ENCODE assay signal across 1 cellular context in the genomic region with DNA sequence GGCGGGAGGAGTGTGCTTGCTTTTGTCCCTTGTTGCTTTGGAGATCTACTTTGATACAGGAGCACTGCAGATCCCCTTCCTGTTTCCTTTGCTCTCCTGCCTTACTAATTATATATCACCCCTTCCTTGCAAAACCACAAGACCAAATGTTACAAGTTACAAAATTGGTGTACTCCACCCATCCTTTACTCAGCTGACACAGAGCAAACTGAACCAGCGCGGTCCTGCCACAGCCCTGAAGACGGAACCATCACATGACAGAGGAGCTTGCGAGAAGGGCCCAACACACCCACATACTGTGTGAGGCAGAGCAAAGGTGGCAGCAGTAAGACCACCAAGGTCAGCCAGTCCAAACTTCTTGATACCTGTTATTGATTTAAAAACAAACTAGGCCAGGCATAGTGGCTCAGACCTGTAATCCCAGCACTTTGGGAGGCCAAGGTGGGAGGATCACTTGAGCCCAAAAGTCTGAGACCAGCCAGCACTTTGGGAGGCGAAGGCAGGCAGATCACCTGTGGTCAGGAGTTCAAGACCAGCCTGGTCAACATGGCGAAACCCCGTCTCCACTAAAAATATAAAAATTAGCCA.
A peak's percentile ranks its signal among the peaks of the same experiment; 100 is the strongest.
TF ChIP-seq lines count a peak whose summit lies in the region.

No MANE protein-coding gene starts in this region.

TF ChIP-seq in HepG2, 621 proteins besides CTCF, POLR2A, EP300 and RAD21 (continued from another document):
- TF ChIP-seq, protein P1, sequence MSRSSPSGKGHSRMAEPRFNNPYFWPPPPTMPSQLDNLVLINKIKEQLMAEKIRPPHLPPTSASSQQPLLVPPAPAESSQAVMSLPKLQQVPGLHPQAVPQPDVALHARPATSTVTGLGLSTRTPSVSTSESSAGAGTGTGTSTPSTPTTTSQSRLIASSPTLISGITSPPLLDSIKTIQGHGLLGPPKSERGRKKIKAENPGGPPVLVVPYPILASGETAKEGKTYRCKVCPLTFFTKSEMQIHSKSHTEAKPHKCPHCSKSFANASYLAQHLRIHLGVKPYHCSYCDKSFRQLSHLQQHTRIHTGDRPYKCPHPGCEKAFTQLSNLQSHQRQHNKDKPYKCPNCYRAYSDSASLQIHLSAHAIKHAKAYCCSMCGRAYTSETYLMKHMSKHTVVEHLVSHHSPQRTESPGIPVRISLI (CRISPR knock-in tag; IDR thresholded peaks at IDR 0.05; ENCODE audit: borderline replicate concordance) = peak; percentile 26; the same call in 1 of the 2 replicates
- TF ChIP-seq NONO (IDR thresholded peaks at IDR 0.05) (no peak), NONO (CRISPR knock-in tag; conservative IDR thresholded peaks at IDR 0.05) (peak; percentile 70), ZNF589 (CRISPR knock-in tag; conservative IDR thresholded peaks at IDR 0.05) (no peak), CHD2 (IDR thresholded peaks at IDR 0.05; ENCODE audit: low read depth, low read length) (no peak), ISL2 (CRISPR knock-in tag; IDR thresholded peaks at IDR 0.05) (peak; percentile 51), ZFP62 (CRISPR knock-in tag; IDR thresholded peaks at IDR 0.05) (no peak), RNF2 (conservative IDR thresholded peaks at IDR 0.05; ENCODE audit: low read depth) (no peak), KDM4B (CRISPR knock-in tag; IDR thresholded peaks at IDR 0.05) (0 out of 2 replicates have a peak, but pooled peaks have one; percentile 40), NCOA2 (CRISPR knock-in tag; IDR thresholded peaks at IDR 0.05) (peak; percentile 63; the same call in 1 of the 2 replicates), ZFP36L2 (CRISPR knock-in tag; IDR thresholded peaks at IDR 0.05) (no peak), FOXM1 (CRISPR knock-in tag; IDR thresholded peaks at IDR 0.05) (no peak), HOXA3 (CRISPR knock-in tag; IDR thresholded peaks at IDR 0.05) (peak; percentile 89), ZMYM2 (CRISPR knock-in tag; IDR thresholded peaks at IDR 0.05) (peak; percentile 84), ZNF777 (CRISPR knock-in tag; IDR thresholded peaks at IDR 0.05) (0 out of 2 replicates have a peak, but pooled peaks have one; percentile 34), SP2 (CRISPR knock-in tag; IDR thresholded peaks at IDR 0.05) (no peak), ZNF772 (CRISPR knock-in tag; IDR thresholded peaks at IDR 0.05) (peak; percentile 18; the same call in 1 of the 2 replicates), PHB2 (IDR thresholded peaks at IDR 0.05; ENCODE audit: partially characterized antibody) (no peak), PAX8 (CRISPR knock-in tag; IDR thresholded peaks at IDR 0.05; ENCODE audit: borderline replicate concordance) (no peak), IRX3 (CRISPR knock-in tag; IDR thresholded peaks at IDR 0.05; ENCODE audit: borderline replicate concordance, low read depth) (no peak), ZNF264 (CRISPR knock-in tag; IDR thresholded peaks at IDR 0.05) (peak; percentile 53; the same call in 1 of the 2 replicates), NPAS2 (CRISPR knock-in tag; IDR thresholded peaks at IDR 0.05; ENCODE audit: borderline replicate concordance) (no peak), SMYD3 (CRISPR knock-in tag; IDR thresholded peaks at IDR 0.05) (peak; percentile 80; the same call in 1 of the 2 replicates), SETDB1 (CRISPR knock-in tag; IDR thresholded peaks at IDR 0.05; ENCODE audit: borderline replicate concordance) (no peak), NKX3-1 (CRISPR knock-in tag; IDR thresholded peaks at IDR 0.05) (no peak), GLI4 (CRISPR knock-in tag; IDR thresholded peaks at IDR 0.05; ENCODE audit: borderline replicate concordance) (peak; percentile 80; the same call in 1 of the 2 replicates)
- TF ChIP-seq, protein P2, sequence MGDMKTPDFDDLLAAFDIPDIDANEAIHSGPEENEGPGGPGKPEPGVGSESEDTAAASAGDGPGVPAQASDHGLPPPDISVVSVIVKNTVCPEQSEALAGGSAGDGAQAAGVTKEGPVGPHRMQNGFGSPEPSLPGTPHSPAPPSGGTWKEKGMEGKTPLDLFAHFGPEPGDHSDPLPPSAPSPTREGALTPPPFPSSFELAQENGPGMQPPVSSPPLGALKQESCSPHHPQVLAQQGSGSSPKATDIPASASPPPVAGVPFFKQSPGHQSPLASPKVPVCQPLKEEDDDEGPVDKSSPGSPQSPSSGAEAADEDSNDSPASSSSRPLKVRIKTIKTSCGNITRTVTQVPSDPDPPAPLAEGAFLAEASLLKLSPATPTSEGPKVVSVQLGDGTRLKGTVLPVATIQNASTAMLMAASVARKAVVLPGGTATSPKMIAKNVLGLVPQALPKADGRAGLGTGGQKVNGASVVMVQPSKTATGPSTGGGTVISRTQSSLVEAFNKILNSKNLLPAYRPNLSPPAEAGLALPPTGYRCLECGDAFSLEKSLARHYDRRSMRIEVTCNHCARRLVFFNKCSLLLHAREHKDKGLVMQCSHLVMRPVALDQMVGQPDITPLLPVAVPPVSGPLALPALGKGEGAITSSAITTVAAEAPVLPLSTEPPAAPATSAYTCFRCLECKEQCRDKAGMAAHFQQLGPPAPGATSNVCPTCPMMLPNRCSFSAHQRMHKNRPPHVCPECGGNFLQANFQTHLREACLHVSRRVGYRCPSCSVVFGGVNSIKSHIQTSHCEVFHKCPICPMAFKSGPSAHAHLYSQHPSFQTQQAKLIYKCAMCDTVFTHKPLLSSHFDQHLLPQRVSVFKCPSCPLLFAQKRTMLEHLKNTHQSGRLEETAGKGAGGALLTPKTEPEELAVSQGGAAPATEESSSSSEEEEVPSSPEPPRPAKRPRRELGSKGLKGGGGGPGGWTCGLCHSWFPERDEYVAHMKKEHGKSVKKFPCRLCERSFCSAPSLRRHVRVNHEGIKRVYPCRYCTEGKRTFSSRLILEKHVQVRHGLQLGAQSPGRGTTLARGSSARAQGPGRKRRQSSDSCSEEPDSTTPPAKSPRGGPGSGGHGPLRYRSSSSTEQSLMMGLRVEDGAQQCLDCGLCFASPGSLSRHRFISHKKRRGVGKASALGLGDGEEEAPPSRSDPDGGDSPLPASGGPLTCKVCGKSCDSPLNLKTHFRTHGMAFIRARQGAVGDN (CRISPR knock-in tag; IDR thresholded peaks at IDR 0.05) = peak; percentile 74
- TF ChIP-seq, protein P3, sequence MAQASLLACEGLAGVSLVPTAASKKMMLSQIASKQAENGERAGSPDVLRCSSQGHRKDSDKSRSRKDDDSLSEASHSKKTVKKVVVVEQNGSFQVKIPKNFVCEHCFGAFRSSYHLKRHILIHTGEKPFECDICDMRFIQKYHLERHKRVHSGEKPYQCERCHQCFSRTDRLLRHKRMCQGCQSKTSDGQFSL (CRISPR knock-in tag; IDR thresholded peaks at IDR 0.05) = no peak
- TF ChIP-seq, protein P4, sequence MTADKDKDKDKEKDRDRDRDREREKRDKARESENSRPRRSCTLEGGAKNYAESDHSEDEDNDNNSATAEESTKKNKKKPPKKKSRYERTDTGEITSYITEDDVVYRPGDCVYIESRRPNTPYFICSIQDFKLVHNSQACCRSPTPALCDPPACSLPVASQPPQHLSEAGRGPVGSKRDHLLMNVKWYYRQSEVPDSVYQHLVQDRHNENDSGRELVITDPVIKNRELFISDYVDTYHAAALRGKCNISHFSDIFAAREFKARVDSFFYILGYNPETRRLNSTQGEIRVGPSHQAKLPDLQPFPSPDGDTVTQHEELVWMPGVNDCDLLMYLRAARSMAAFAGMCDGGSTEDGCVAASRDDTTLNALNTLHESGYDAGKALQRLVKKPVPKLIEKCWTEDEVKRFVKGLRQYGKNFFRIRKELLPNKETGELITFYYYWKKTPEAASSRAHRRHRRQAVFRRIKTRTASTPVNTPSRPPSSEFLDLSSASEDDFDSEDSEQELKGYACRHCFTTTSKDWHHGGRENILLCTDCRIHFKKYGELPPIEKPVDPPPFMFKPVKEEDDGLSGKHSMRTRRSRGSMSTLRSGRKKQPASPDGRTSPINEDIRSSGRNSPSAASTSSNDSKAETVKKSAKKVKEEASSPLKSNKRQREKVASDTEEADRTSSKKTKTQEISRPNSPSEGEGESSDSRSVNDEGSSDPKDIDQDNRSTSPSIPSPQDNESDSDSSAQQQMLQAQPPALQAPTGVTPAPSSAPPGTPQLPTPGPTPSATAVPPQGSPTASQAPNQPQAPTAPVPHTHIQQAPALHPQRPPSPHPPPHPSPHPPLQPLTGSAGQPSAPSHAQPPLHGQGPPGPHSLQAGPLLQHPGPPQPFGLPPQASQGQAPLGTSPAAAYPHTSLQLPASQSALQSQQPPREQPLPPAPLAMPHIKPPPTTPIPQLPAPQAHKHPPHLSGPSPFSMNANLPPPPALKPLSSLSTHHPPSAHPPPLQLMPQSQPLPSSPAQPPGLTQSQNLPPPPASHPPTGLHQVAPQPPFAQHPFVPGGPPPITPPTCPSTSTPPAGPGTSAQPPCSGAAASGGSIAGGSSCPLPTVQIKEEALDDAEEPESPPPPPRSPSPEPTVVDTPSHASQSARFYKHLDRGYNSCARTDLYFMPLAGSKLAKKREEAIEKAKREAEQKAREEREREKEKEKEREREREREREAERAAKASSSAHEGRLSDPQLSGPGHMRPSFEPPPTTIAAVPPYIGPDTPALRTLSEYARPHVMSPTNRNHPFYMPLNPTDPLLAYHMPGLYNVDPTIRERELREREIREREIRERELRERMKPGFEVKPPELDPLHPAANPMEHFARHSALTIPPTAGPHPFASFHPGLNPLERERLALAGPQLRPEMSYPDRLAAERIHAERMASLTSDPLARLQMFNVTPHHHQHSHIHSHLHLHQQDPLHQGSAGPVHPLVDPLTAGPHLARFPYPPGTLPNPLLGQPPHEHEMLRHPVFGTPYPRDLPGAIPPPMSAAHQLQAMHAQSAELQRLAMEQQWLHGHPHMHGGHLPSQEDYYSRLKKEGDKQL (CRISPR knock-in tag; IDR thresholded peaks at IDR 0.05; ENCODE audit: low read depth) = 0 out of 2 replicates have a peak, but pooled peaks have one; percentile 8
- TF ChIP-seq, protein P5, sequence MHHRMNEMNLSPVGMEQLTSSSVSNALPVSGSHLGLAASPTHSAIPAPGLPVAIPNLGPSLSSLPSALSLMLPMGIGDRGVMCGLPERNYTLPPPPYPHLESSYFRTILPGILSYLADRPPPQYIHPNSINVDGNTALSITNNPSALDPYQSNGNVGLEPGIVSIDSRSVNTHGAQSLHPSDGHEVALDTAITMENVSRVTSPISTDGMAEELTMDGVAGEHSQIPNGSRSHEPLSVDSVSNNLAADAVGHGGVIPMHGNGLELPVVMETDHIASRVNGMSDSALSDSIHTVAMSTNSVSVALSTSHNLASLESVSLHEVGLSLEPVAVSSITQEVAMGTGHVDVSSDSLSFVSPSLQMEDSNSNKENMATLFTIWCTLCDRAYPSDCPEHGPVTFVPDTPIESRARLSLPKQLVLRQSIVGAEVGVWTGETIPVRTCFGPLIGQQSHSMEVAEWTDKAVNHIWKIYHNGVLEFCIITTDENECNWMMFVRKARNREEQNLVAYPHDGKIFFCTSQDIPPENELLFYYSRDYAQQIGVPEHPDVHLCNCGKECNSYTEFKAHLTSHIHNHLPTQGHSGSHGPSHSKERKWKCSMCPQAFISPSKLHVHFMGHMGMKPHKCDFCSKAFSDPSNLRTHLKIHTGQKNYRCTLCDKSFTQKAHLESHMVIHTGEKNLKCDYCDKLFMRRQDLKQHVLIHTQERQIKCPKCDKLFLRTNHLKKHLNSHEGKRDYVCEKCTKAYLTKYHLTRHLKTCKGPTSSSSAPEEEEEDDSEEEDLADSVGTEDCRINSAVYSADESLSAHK (CRISPR knock-in tag; IDR thresholded peaks at IDR 0.05; ENCODE audit: borderline replicate concordance) = no peak
- TF ChIP-seq, protein P6, sequence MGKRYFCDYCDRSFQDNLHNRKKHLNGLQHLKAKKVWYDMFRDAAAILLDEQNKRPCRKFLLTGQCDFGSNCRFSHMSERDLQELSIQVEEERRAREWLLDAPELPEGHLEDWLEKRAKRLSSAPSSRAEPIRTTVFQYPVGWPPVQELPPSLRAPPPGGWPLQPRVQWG (CRISPR knock-in tag; IDR thresholded peaks at IDR 0.05; ENCODE audit: borderline replicate concordance, low read depth) = no peak
- TF ChIP-seq, protein P7, sequence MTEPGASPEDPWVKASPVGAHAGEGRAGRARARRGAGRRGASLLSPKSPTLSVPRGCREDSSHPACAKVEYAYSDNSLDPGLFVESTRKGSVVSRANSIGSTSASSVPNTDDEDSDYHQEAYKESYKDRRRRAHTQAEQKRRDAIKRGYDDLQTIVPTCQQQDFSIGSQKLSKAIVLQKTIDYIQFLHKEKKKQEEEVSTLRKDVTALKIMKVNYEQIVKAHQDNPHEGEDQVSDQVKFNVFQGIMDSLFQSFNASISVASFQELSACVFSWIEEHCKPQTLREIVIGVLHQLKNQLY (CRISPR knock-in tag; IDR thresholded peaks at IDR 0.05) = peak; percentile 72; the same call in 1 of the 2 replicates
- TF ChIP-seq, protein P8, sequence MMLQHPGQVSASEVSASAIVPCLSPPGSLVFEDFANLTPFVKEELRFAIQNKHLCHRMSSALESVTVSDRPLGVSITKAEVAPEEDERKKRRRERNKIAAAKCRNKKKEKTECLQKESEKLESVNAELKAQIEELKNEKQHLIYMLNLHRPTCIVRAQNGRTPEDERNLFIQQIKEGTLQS (CRISPR knock-in tag; IDR thresholded peaks at IDR 0.05) = no peak
